Comparison of ENCODE assay signal across 16 cellular contexts in genomic region chr17:42303694-42304093, GRCh38. TPM values are rescaled to one million over a fixed set of nuclear protein-coding genes. Genes with fewer than 3 reads are reported as not detected.
A peak's percentile ranks its signal among the peaks of the same experiment; 100 is the strongest.
DNase-seq lines count a peak whose midpoint lies in the region; ATAC-seq and TF ChIP-seq lines count a peak whose summit lies in the region.
"Had no signal": no experiment of that assay in that cellular context is flagged by ENCODE, and none has a peak within 500 bp of the region (broad histone marks: within the 10 kb centered on the region; RNA-seq: fewer than 3 reads in every experiment).

No MANE protein-coding gene starts in this region.

- no peaks in the 10 kb centered on the region for H3K4me1 ChIP-seq in osteoblast (ENCODE audit: insufficient read depth, low read length)
- no peaks in the 10 kb centered on the region for H3K4me1 ChIP-seq in Caco-2

- peaks cover 66% of the 10 kb centered on the region for H3K36me3 Mint-ChIP-seq in activated naive CD4-positive, alpha-beta T cell treated with anti-CD3 and anti-CD28 coated beads for 36 hours (ENCODE audit: low read depth)
- peaks cover 93% of the 10 kb centered on the region for H3K36me3 Mint-ChIP-seq in activated T-helper 17 cell treated with anti-CD3 and anti-CD28 coated beads, Interleukin-2, amount 50 U/mL, for 72 hours (ENCODE audit: low read depth)
- peaks cover 11% of the 10 kb centered on the region for H3K36me3 Mint-ChIP-seq in Caco-2 (ENCODE audit: insufficient read depth, unreplicated experiment)

- peaks cover 41% of the 10 kb centered on the region for H3K4me1 Mint-ChIP-seq in activated naive CD4-positive, alpha-beta T cell treated with anti-CD3 and anti-CD28 coated beads for 36 hours (ENCODE audit: low read depth)
- H3K4me1 Mint-ChIP-seq in activated T-helper 17 cell treated with anti-CD3 and anti-CD28 coated beads, Interleukin-2, amount 50 U/mL, for 72 hours = peaks cover 22% of the 10 kb centered on the region
- no peaks in the 10 kb centered on the region for H3K4me1 Mint-ChIP-seq in Caco-2 (ENCODE audit: low read depth, unreplicated experiment)

- H3K27me3 ChIP-seq in osteoblast (ENCODE audit: insufficient read depth, low read length) (no peaks in the 10 kb centered on the region), Caco-2 (replicated peaks; ENCODE audit: control insufficient read depth, insufficient read depth, low read length) (no peaks in the 10 kb centered on the region)

- DNase-seq in activated naive CD4-positive, alpha-beta T cell treated with anti-CD3 and anti-CD28 coated beads for 36 hours = no peak
- no peak for DNase-seq in activated naive CD4-positive, alpha-beta T cell (lab: John Stamatoyannopoulos, UW)
- DNase-seq in osteoblast (ENCODE audit: insufficient read length, low spot score, missing footprints) = peak; percentile 60
- DNase-seq in medulla oblongata (ENCODE audit: extremely low spot score) = no peak
- DNase-seq in Caco-2 = no peak
- DNase-seq: EL, HFFc6, NCI-H1048, NCI-H1436 treated with DMSO at 0.1 percent for 48 hours, NCI-H2081, NCI-H510A, NCI-H774 had no signal

- H3K9me3 ChIP-seq in KOPT-K1 (ENCODE audit: insufficient read depth, low read length, poor library complexity, severe bottlenecking) (no peaks in the 10 kb centered on the region), osteoblast (ENCODE audit: low read depth, low read length) (no peaks in the 10 kb centered on the region), Caco-2 (no peaks in the 10 kb centered on the region)

- H3K4me2 ChIP-seq in osteoblast (ENCODE audit: insufficient read depth, low read length) = no peak overlapping the region
- H3K4me2 ChIP-seq: KMS-11 had no signal

- CTCF ChIA-PET in activated naive CD4-positive, alpha-beta T cell treated with anti-CD3 and anti-CD28 coated beads for 36 hours (lab: Charles Lee) = interaction anchor here (0.6 to 0.7 kb wide), 3 partner anchors 14 to 98 kb away, joined by 3 to 5 read pairs (median 3); no protein-coding TSS in a partner anchor
- CTCF ChIA-PET in Caco-2 (lab: Charles Lee) = no interaction called here

- no peaks in the 10 kb centered on the region for H3K79me2 ChIP-seq in osteoblast (ENCODE audit: insufficient read depth, low read length)

- ATAC-seq in activated T-helper 17 cell treated with anti-CD3 and anti-CD28 coated beads, Interleukin-2, amount 50 U/mL, for 72 hours (replicated peaks) = no peak

- H3K4me3 ChIP-seq in osteoblast (ENCODE audit: insufficient read depth, low read length) = no peak overlapping the region
- H3K4me3 ChIP-seq in Caco-2 (ENCODE audit: low read depth, low read length) = no peak overlapping the region

- TF ChIP-seq CTCF in osteoblast (IDR thresholded peaks at IDR 0.05; ENCODE audit: extremely low read depth, low read depth, low read length) (no peak), Caco-2 (IDR thresholded peaks at IDR 0.05; ENCODE audit: insufficient read depth in 1 of 2, low read depth in 1 of 2, low read length in 1 of 2, severe bottlenecking in 1 of 2, unreplicated experiment in 1 of 2) (no peak)

- H3K27me3 Mint-ChIP-seq in activated naive CD4-positive, alpha-beta T cell treated with anti-CD3 and anti-CD28 coated beads for 36 hours (ENCODE audit: low read depth) = no peaks in the 10 kb centered on the region
- H3K27me3 Mint-ChIP-seq in activated T-helper 17 cell treated with anti-CD3 and anti-CD28 coated beads, Interleukin-2, amount 50 U/mL, for 72 hours = no peaks in the 10 kb centered on the region
- H3K27me3 Mint-ChIP-seq in Caco-2 (ENCODE audit: insufficient read depth, unreplicated experiment) = no peaks in the 10 kb centered on the region

- H3K36me3 ChIP-seq in KOPT-K1 (ENCODE audit: insufficient read depth, low read length) = peaks cover 90% of the 10 kb centered on the region
- peaks cover 7% of the 10 kb centered on the region for H3K36me3 ChIP-seq in osteoblast (ENCODE audit: insufficient read depth, low read length)
- H3K36me3 ChIP-seq in Caco-2 (ENCODE audit: control insufficient read depth, insufficient read depth, low read length) = no peaks in the 10 kb centered on the region

- no peak overlapping the region for H3K4me3 Mint-ChIP-seq in activated naive CD4-positive, alpha-beta T cell treated with anti-CD3 and anti-CD28 coated beads for 36 hours
- H3K4me3 Mint-ChIP-seq in activated T-helper 17 cell treated with anti-CD3 and anti-CD28 coated beads, Interleukin-2, amount 50 U/mL, for 72 hours = peak overlapping the region; percentile 18
- H3K4me3 Mint-ChIP-seq in Caco-2 (ENCODE audit: unreplicated experiment) = no peak overlapping the region
- H3K4me3 Mint-ChIP-seq: HFFc6 had no signal

- H3K27ac ChIP-seq in KOPT-K1 (ENCODE audit: low read depth, low read length, poor library complexity, severe bottlenecking) = peak overlapping the region; percentile 16
- H3K27ac ChIP-seq in osteoblast (ENCODE audit: low read depth, low read length) = no peak overlapping the region
- H3K27ac ChIP-seq: C4-2B, KMS-11 had no signal

- intact Hi-C loops in activated naive CD4-positive, alpha-beta T cell treated with anti-CD3 and anti-CD28 coated beads for 36 hours (cut with micrococcal nuclease) = no loop called here
- intact Hi-C loops in Caco-2 (cut with micrococcal nuclease; ENCODE audit: unreplicated experiment) = no loop called here

- H2AFZ ChIP-seq in osteoblast (ENCODE audit: low read length) = no peak overlapping the region

- BruUV-seq in Caco-2 (replicated peaks; lab: Mats Ljungman, UMichigan) = no TSS peak

- H4K20me1 ChIP-seq in osteoblast (ENCODE audit: insufficient read depth, low read length) = no peaks in the 10 kb centered on the region

- peak overlapping the region; percentile 16 for H3K27ac Mint-ChIP-seq in activated naive CD4-positive, alpha-beta T cell treated with anti-CD3 and anti-CD28 coated beads for 36 hours
- H3K27ac Mint-ChIP-seq in activated T-helper 17 cell treated with anti-CD3 and anti-CD28 coated beads, Interleukin-2, amount 50 U/mL, for 72 hours = peak overlapping the region; percentile 76
- no peak overlapping the region for H3K27ac Mint-ChIP-seq in Caco-2 (ENCODE audit: unreplicated experiment)
- H3K27ac Mint-ChIP-seq: HFFc6 had no signal

- POLR2A ChIA-PET in Caco-2 (lab: Charles Lee) = no interaction called here

- H3K9me3 Mint-ChIP-seq in activated naive CD4-positive, alpha-beta T cell treated with anti-CD3 and anti-CD28 coated beads for 36 hours = no peaks in the 10 kb centered on the region
- H3K9me3 Mint-ChIP-seq in activated T-helper 17 cell treated with anti-CD3 and anti-CD28 coated beads, Interleukin-2, amount 50 U/mL, for 72 hours = no peaks in the 10 kb centered on the region
- H3K9me3 Mint-ChIP-seq in Caco-2 (ENCODE audit: unreplicated experiment) = no peaks in the 10 kb centered on the region
- H3K9me3 Mint-ChIP-seq: HFFc6 had no signal

RNA-seq across cellular contexts. Expression of gene STAT5A, which starts 15.4 kb away (rescaled TPM):
- 100 to 1,000 TPM; 165 to 174 TPM for total RNA-seq in activated naive CD4-positive, alpha-beta T cell treated with anti-CD3 and anti-CD28 coated beads for 36 hours
- total RNA-seq in activated T-helper 17 cell treated with anti-CD3 and anti-CD28 coated beads, Interleukin-2, amount 50 U/mL, for 72 hours = 100 to 1,000 TPM; 133 to 305 TPM
- 35.5 and 38.6 TPM in 2 replicates for total RNA-seq in osteoblast
- 2.4 and 3.2 TPM in 2 replicates for total RNA-seq in Caco-2 (2022)

RNA-seq across cellular contexts. Expression of gene STAT5B, which starts 27.5 kb away (rescaled TPM):
- total RNA-seq in activated naive CD4-positive, alpha-beta T cell treated with anti-CD3 and anti-CD28 coated beads for 36 hours = 100 to 1,000 TPM; 185 to 192 TPM
- 100 to 1,000 TPM; 124 to 255 TPM for total RNA-seq in activated T-helper 17 cell treated with anti-CD3 and anti-CD28 coated beads, Interleukin-2, amount 50 U/mL, for 72 hours
- total RNA-seq in osteoblast = 22.8 and 23.6 TPM in 2 replicates
- 41.4 and 46.9 TPM in 2 replicates for total RNA-seq in Caco-2 (2022)
